ENCODE assay signal across 9 cellular contexts in genomic region chr16:58459344-58460218, GRCh38. TPM values are rescaled to one million over a fixed set of nuclear protein-coding genes. Genes with fewer than 3 reads are reported as not detected.
DNase-seq lines count a peak whose midpoint lies in the region; ATAC-seq and TF ChIP-seq lines count a peak whose summit lies in the region.
"Had no signal": no experiment of that assay in that cellular context is flagged by ENCODE, and none has a peak within 500 bp of the region (broad histone marks: within the 10 kb centered on the region; RNA-seq: fewer than 3 reads in every experiment).

No MANE protein-coding gene starts in this region.

- peak overlapping the region; percentile 53 for H3K27ac ChIP-seq in foreskin keratinocyte
- H3K27ac ChIP-seq: thoracic aorta had no signal

- peaks cover 9% of the 10 kb centered on the region for H3K4me1 Mint-ChIP-seq in activated CD4-positive, alpha-beta memory T cell treated with anti-CD3 and anti-CD28 coated beads for 36 hours (ENCODE audit: low read depth)
- H3K4me1 Mint-ChIP-seq in stimulated activated naive CD8-positive, alpha-beta T cell treated with anti-CD3 and anti-CD28 coated beads, Interleukin-15, Interleukin-2, amounts not matched to agents 100 ng/mL and 50 ng/mL, for 24 hours (ENCODE audit: low read depth): peaks cover 9% of the 10 kb centered on the region

- TF ChIP-seq CTCF in foreskin keratinocyte (conservative IDR thresholded peaks at IDR 0.05) (peak; percentile 5), GM13977 (IDR thresholded peaks at IDR 0.05; ENCODE audit: extremely low read depth, insufficient read depth, missing control alignments) (no peak)

- intact Hi-C loops in activated CD4-positive, alpha-beta memory T cell treated with anti-CD3 and anti-CD28 coated beads for 36 hours (cut with micrococcal nuclease): no loop called here

- H3K9me3 Mint-ChIP-seq in activated CD4-positive, alpha-beta memory T cell treated with anti-CD3 and anti-CD28 coated beads for 36 hours: no peaks in the 10 kb centered on the region
- no peaks in the 10 kb centered on the region for H3K9me3 Mint-ChIP-seq in stimulated activated naive CD8-positive, alpha-beta T cell treated with anti-CD3 and anti-CD28 coated beads, Interleukin-15, Interleukin-2, amounts not matched to agents 100 ng/mL and 50 ng/mL, for 24 hours

- CTCF ChIA-PET in activated CD4-positive, alpha-beta memory T cell treated with anti-CD3 and anti-CD28 coated beads for 36 hours (lab: Charles Lee): interaction anchor here (1.5 kb wide), 2 partner anchors 28 to 123 kb away, joined by 6 to 8 read pairs; no protein-coding TSS in a partner anchor

- peaks cover 9% of the 10 kb centered on the region for H3K4me1 ChIP-seq in foreskin keratinocyte

- peaks cover 19% of the 10 kb centered on the region for H3K27me3 Mint-ChIP-seq in activated CD4-positive, alpha-beta memory T cell treated with anti-CD3 and anti-CD28 coated beads for 36 hours
- H3K27me3 Mint-ChIP-seq in stimulated activated naive CD8-positive, alpha-beta T cell treated with anti-CD3 and anti-CD28 coated beads, Interleukin-15, Interleukin-2, amounts not matched to agents 100 ng/mL and 50 ng/mL, for 24 hours: peaks cover 26% of the 10 kb centered on the region

- H3K4me3 Mint-ChIP-seq in activated CD4-positive, alpha-beta memory T cell treated with anti-CD3 and anti-CD28 coated beads for 36 hours: no peak overlapping the region
- H3K4me3 Mint-ChIP-seq in stimulated activated naive CD8-positive, alpha-beta T cell treated with anti-CD3 and anti-CD28 coated beads, Interleukin-15, Interleukin-2, amounts not matched to agents 100 ng/mL and 50 ng/mL, for 24 hours: no peak overlapping the region

- in situ Hi-C loops in GM13977 (cut with MboI; ENCODE audit: low pct_unique_long_range_greater_than_20kb, low sequenced_read_pairs, unreplicated experiment): no loop called here

- peaks cover 24% of the 10 kb centered on the region for H3K27me3 ChIP-seq in foreskin keratinocyte

- POLR2A ChIA-PET in activated CD4-positive, alpha-beta memory T cell treated with anti-CD3 and anti-CD28 coated beads for 36 hours (lab: Charles Lee): no interaction called here

- DNase-seq in activated T-cell treated with anti-CD3 and anti-CD28 coated beads for 24 hours (ENCODE audit: low read depth) (peak; percentile 57), foreskin keratinocyte (peak; percentile 51 to 80), ureter (ENCODE audit: low spot score) (no peak), GM13977 (ENCODE audit: low spot score) (no peak)
- no peak for DNase-seq in activated T-cell treated with anti-CD3 and anti-CD28 coated beads, Interleukin-2, amount 50 U/mL, for 1 hour
- DNase-seq in activated CD4-positive, alpha-beta memory T cell treated with anti-CD3 and anti-CD28 coated beads for 36 hours: peak; percentile 85
- no peak for DNase-seq in central memory CD4-positive, alpha-beta T cell

- no peaks in the 10 kb centered on the region for H3K36me3 Mint-ChIP-seq in activated CD4-positive, alpha-beta memory T cell treated with anti-CD3 and anti-CD28 coated beads for 36 hours
- no peaks in the 10 kb centered on the region for H3K36me3 Mint-ChIP-seq in stimulated activated naive CD8-positive, alpha-beta T cell treated with anti-CD3 and anti-CD28 coated beads, Interleukin-15, Interleukin-2, amounts not matched to agents 100 ng/mL and 50 ng/mL, for 24 hours (ENCODE audit: low read depth)

- ATAC-seq in foreskin keratinocyte: peak; percentile 86

- no peak overlapping the region for H3K27ac Mint-ChIP-seq in activated CD4-positive, alpha-beta memory T cell treated with anti-CD3 and anti-CD28 coated beads for 36 hours
- H3K27ac Mint-ChIP-seq in stimulated activated naive CD8-positive, alpha-beta T cell treated with anti-CD3 and anti-CD28 coated beads, Interleukin-15, Interleukin-2, amounts not matched to agents 100 ng/mL and 50 ng/mL, for 24 hours: peak overlapping the region; percentile 38

RNA-seq across cellular contexts. Expression of gene NDRG4, which starts 40.4 kb away (rescaled TPM):
- 1 to 10 TPM; 1.3 to 1.6 TPM for total RNA-seq in activated CD4-positive, alpha-beta memory T cell treated with anti-CD3 and anti-CD28 coated beads for 36 hours
- total RNA-seq in foreskin keratinocyte (3.7 and 5.6 TPM in 2 replicates), ureter (4.6 TPM)
- polyA plus RNA-seq in foreskin keratinocyte: 1.6 and 2.7 TPM in 2 replicates

RNA-seq across cellular contexts. Expression of gene SETD6, which starts 55.7 kb away (rescaled TPM):
- total RNA-seq in activated CD4-positive, alpha-beta memory T cell treated with anti-CD3 and anti-CD28 coated beads for 36 hours: 10 to 100 TPM; 12.9 to 14.5 TPM
- 12.5 and 13.6 TPM in 2 replicates for total RNA-seq in foreskin keratinocyte
- polyA plus RNA-seq in foreskin keratinocyte: 8.2 and 10.4 TPM in 2 replicates
- 37.3 TPM for total RNA-seq in ureter

Comparison
In these comparisons a context has a peak if more than half of its experiments do, and no peak if none do; other contexts are left out.
1. DNase-seq: peak in activated T-cell treated with anti-CD3 and anti-CD28 coated beads for 24 hours (single experiment), activated CD4-positive, alpha-beta memory T cell treated with anti-CD3 and anti-CD28 coated beads for 36 hours (single experiment) and foreskin keratinocyte (2 of 2); none in activated T-cell treated with anti-CD3 and anti-CD28 coated beads, Interleukin-2, amount 50 U/mL, for 1 hour (single experiment), central memory CD4-positive, alpha-beta T cell (single experiment), ureter (single experiment) and GM13977 (single experiment).